ENCODE assay signal across 9 cellular contexts in genomic region chr12:49288412-49288853, GRCh38. TPM values are rescaled to one million over a fixed set of nuclear protein-coding genes. Genes with fewer than 3 reads are reported as not detected.
DNase-seq lines count a peak whose midpoint lies in the region; ATAC-seq and TF ChIP-seq lines count a peak whose summit lies in the region.
"Had no signal": no experiment of that assay in that cellular context is flagged by ENCODE, and none has a peak within 500 bp of the region (broad histone marks: within the 10 kb centered on the region; RNA-seq: fewer than 3 reads in every experiment).

No MANE protein-coding gene starts in this region.

- H3K4me1 ChIP-seq in GM23248 (ENCODE audit: insufficient read depth) (no peaks in the 10 kb centered on the region), SJCRH30 (peaks cover 5% of the 10 kb centered on the region; the same call in 1 of the 2 replicates)

- H3K27ac Mint-ChIP-seq in activated naive CD4-positive, alpha-beta T cell treated with anti-CD3 and anti-CD28 coated beads, Interleukin-2, amount 10 ng/mL, durations not matched to agents 7 days and 5 days = no peak overlapping the region

- 16% methylated on average over 11 of the region's 11 CpGs for WGBS in GM23248 (ENCODE audit: low coverage in 1 of 2, low lambda C conversion rate in 2 of 2, missing lambda C conversion rate in 2 of 2), 2 experiments

- H3K27ac ChIP-seq in GM23248 (no peak overlapping the region), SJCRH30 (no peak overlapping the region)

- H3K4me1 Mint-ChIP-seq in activated naive CD4-positive, alpha-beta T cell treated with anti-CD3 and anti-CD28 coated beads, Interleukin-2, amount 10 ng/mL, durations not matched to agents 7 days and 5 days = peaks cover 2% of the 10 kb centered on the region

- peaks cover 81% of the 10 kb centered on the region for H3K27me3 Mint-ChIP-seq in activated naive CD4-positive, alpha-beta T cell treated with anti-CD3 and anti-CD28 coated beads, Interleukin-2, amount 10 ng/mL, durations not matched to agents 7 days and 5 days

- no peaks in the 10 kb centered on the region for H3K36me3 ChIP-seq in BJ (ENCODE audit: control insufficient read depth, insufficient read depth, low read length)
- no peaks in the 10 kb centered on the region for H3K36me3 ChIP-seq in GM23248 (ENCODE audit: low read depth)
- H3K36me3 ChIP-seq in SJCRH30 = no peaks in the 10 kb centered on the region

- no peak overlapping the region for H3K9ac ChIP-seq in GM23248

- H3K9me2 ChIP-seq in GM23248 (ENCODE audit: insufficient read depth) = no peaks in the 10 kb centered on the region

- H3K4me3 ChIP-seq in BJ (ENCODE audit: low read depth, low read length) (no peak overlapping the region), GM23248 (no peak overlapping the region), SJCRH30 (no peak overlapping the region)

- no peaks in the 10 kb centered on the region for H3K9me3 Mint-ChIP-seq in activated naive CD4-positive, alpha-beta T cell treated with anti-CD3 and anti-CD28 coated beads, Interleukin-2, amount 10 ng/mL, durations not matched to agents 7 days and 5 days

- H3K36me3 Mint-ChIP-seq in activated naive CD4-positive, alpha-beta T cell treated with anti-CD3 and anti-CD28 coated beads, Interleukin-2, amount 10 ng/mL, durations not matched to agents 7 days and 5 days = no peaks in the 10 kb centered on the region

- H3K27me3 ChIP-seq in BJ (ENCODE audit: control insufficient read depth, insufficient read depth, low read length) (peaks cover 8% of the 10 kb centered on the region), GM23248 (replicated peaks; ENCODE audit: insufficient read depth) (no peaks in the 10 kb centered on the region), SJCRH30 (no peaks in the 10 kb centered on the region)

- H2AFZ ChIP-seq in GM23248 = no peak overlapping the region

- TF ChIP-seq CTCF in BJ (IDR thresholded peaks at IDR 0.05; ENCODE audit: insufficient read depth, low read depth, low read length) = peak; percentile 82

- DNase-seq in BJ (ENCODE audit: low read depth) = no peak
- DNase-seq in GM23248 = peak; percentile 62
- peak; percentile 55 to 87 for DNase-seq in SJCRH30
- peak; percentile 84 for DNase-seq in activated naive CD4-positive, alpha-beta T cell treated with anti-CD3 and anti-CD28 coated beads, Interleukin-2, amount 10 ng/mL, durations not matched to agents 7 days and 5 days
- DNase-seq in globus pallidus (ENCODE audit: low spot score) = peak; percentile 38
- DNase-seq in retina = peak; percentile 71

- H3F3A ChIP-seq in GM23248 (ENCODE audit: insufficient read depth) = no peaks in the 10 kb centered on the region

- CTCF ChIA-PET in BJ (lab: Yijun Ruan, JAX) = interaction anchor here (0.7 to 7.9 kb wide), 22 partner anchors 11 to 296 kb away, joined by 3 to 94 read pairs (median 6); partner anchors contain the start of genes C1QL4, DNAJC22 and PRPH
- CTCF ChIA-PET in activated naive CD4-positive, alpha-beta T cell treated with anti-CD3 and anti-CD28 coated beads, Interleukin-2, amount 10 ng/mL, durations not matched to agents 7 days and 5 days (lab: Charles Lee) = interaction anchor here (0.7 to 12.5 kb wide), 21 partner anchors 9 to 316 kb away, joined by 3 to 103 read pairs (median 5); partner anchors contain the start of genes C1QL4, DNAJC22, SPATS2 and TROAP

- POLR2A ChIA-PET in BJ (lab: Charles Lee) = no interaction called here

- ATAC-seq in HG02759 (IDR thresholded peaks at IDR 0.05; ENCODE audit: unreplicated experiment) = no peak
- no peak for ATAC-seq in HG03108 (IDR thresholded peaks at IDR 0.05; ENCODE audit: unreplicated experiment)

- in situ Hi-C loops in GM23248 (cut with MboI) = no loop called here

- H3K9me3 ChIP-seq in GM23248 (ENCODE audit: low read depth) = no peaks in the 10 kb centered on the region
- H3K9me3 ChIP-seq in SJCRH30 (replicated peaks) = no peaks in the 10 kb centered on the region

- H3K4me3 Mint-ChIP-seq in activated naive CD4-positive, alpha-beta T cell treated with anti-CD3 and anti-CD28 coated beads, Interleukin-2, amount 10 ng/mL, durations not matched to agents 7 days and 5 days = no peak overlapping the region

- no peak overlapping the region for H3K4me2 ChIP-seq in GM23248 (ENCODE audit: unreplicated experiment)

- no peaks in the 10 kb centered on the region for H3K79me2 ChIP-seq in GM23248 (ENCODE audit: insufficient read depth)

- H4K20me1 ChIP-seq in GM23248 (ENCODE audit: insufficient read depth) = no peaks in the 10 kb centered on the region

RNA-seq across cellular contexts. Expression of gene PRPH, which starts 6.5 kb away (rescaled TPM):
- polyA plus RNA-seq in BJ (2011; rRNA removed) (not detected in 2 replicates), GM23248 (2016; fragmentation: Nextera tagmentation; extraction: Ambion mirVana) (not detected in 2 replicates)
- polyA minus RNA-seq in BJ (2011; rRNA and poly(A)+ RNA removed) = not detected in 2 replicates
- not detected in 2 replicates for total RNA-seq in GM23248 (2014; rRNA removed; shearing (Covaris generic))
- 1.7 and 3.9 TPM in 2 replicates for total RNA-seq in SJCRH30 (2014; rRNA removed; shearing (Covaris generic))

RNA-seq across cellular contexts. Expression of gene TUBA1C, which starts 23.6 kb away (rescaled TPM):
- polyA plus RNA-seq in BJ (2011; rRNA removed) = 1,365 and 2,194 TPM in 2 replicates
- polyA minus RNA-seq in BJ (2011; rRNA and poly(A)+ RNA removed) = 1,055 and 1,864 TPM in 2 replicates
- 401 and 473 TPM in 2 replicates for total RNA-seq in GM23248 (2014; rRNA removed; shearing (Covaris generic))
- polyA plus RNA-seq in GM23248 (2016; fragmentation: Nextera tagmentation; extraction: Ambion mirVana) = 301 and 312 TPM in 2 replicates
- 396 and 398 TPM in 2 replicates for total RNA-seq in SJCRH30 (2014; rRNA removed; shearing (Covaris generic))

RNA-seq across cellular contexts. Expression of gene TROAP, which starts 34.6 kb away (rescaled TPM):
- 11.8 and 24.8 TPM in 2 replicates for polyA plus RNA-seq in BJ (2011; rRNA removed)
- polyA minus RNA-seq in BJ (2011; rRNA and poly(A)+ RNA removed) = 17.5 and 23.2 TPM in 2 replicates
- total RNA-seq in GM23248 (2014; rRNA removed; shearing (Covaris generic)) = 4.4 and 6.2 TPM in 2 replicates
- polyA plus RNA-seq in GM23248 (2016; fragmentation: Nextera tagmentation; extraction: Ambion mirVana) = 8.8 and 11.7 TPM in 2 replicates
- 79.4 and 87.0 TPM in 2 replicates for total RNA-seq in SJCRH30 (2014; rRNA removed; shearing (Covaris generic))

RNA-seq across cellular contexts. Expression of gene C1QL4, which starts 48.6 kb away (rescaled TPM):
- polyA plus RNA-seq in BJ (2011; rRNA removed) (not detected in 2 replicates), GM23248 (2016; fragmentation: Nextera tagmentation; extraction: Ambion mirVana) (not detected in 2 replicates)
- polyA minus RNA-seq in BJ (2011; rRNA and poly(A)+ RNA removed) = not detected in 2 replicates
- not detected in 2 replicates for total RNA-seq in GM23248 (2014; rRNA removed; shearing (Covaris generic))
- 1.7 and 2.1 TPM in 2 replicates for total RNA-seq in SJCRH30 (2014; rRNA removed; shearing (Covaris generic))
- total RNA-seq: subcutaneous adipose tissue had no signal

RNA-seq across cellular contexts. Expression of gene DNAJC22, which starts 58.3 kb away (rescaled TPM):
- polyA plus RNA-seq in BJ (2011; rRNA removed) (2.3 and 4.3 TPM in 2 replicates), GM23248 (2016; fragmentation: Nextera tagmentation; extraction: Ambion mirVana) (0.69 and 1.9 TPM in 2 replicates)
- polyA minus RNA-seq in BJ (2011; rRNA and poly(A)+ RNA removed) = 1.3 and 1.4 TPM in 2 replicates
- total RNA-seq in GM23248 (2014; rRNA removed; shearing (Covaris generic)) = 1.5 and 2.5 TPM in 2 replicates
- 10.7 and 11.9 TPM in 2 replicates for total RNA-seq in SJCRH30 (2014; rRNA removed; shearing (Covaris generic))

Comparison
In these comparisons a context has a peak if more than half of its experiments do, and no peak if none do; other contexts are left out.
1. RNA of gene TROAP, which starts 34.6 kb away (total RNA-seq): 79.4 to 87.0 TPM in SJCRH30; 4.4 to 6.2 TPM in GM23248; every median in the first group is over 10 times any median in the second.